ENCODE assay signal across 18 cellular contexts in the genomic region with DNA sequence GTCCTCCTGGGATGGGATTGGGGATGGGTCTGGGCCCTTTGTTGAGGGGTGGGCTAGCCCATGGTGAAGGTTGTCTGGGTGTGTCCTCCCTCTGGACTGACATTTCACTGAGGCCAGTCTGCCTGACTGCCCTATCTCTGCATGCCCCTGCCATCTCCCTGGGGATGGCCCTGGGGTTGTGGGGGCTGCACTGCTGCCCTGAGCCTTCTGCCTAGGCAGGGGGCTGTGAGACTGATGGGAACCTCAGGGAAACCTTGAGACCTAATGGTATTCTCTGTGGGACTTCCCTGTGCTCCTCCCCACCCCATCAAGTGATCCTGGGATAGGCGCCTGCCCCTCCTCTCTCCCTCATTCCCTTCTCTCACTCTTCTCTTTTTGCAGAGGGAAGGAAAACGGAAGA. TPM values are rescaled to one million over a fixed set of nuclear protein-coding genes. Genes with fewer than 3 reads are reported as not detected.
DNase-seq lines count a peak whose midpoint lies in the region; ATAC-seq and TF ChIP-seq lines count a peak whose summit lies in the region.
"Had no signal": no experiment of that assay in that cellular context is flagged by ENCODE, and none has a peak within 500 bp of the region (broad histone marks: within the 10 kb centered on the region; RNA-seq: fewer than 3 reads in every experiment).

No MANE protein-coding gene starts in this region.

- peak overlapping the region; percentile 12; the same call in 1 of the 2 replicates for H3K27ac ChIP-seq in IMR-90 (ENCODE audit: insufficient read depth, low read length)
- H3K27ac ChIP-seq in tibial nerve = peak overlapping the region; percentile 46 to 98 (median 79)

- H3K27me3 Mint-ChIP-seq in dendritic cell treated with granulocyte-macrophage colony-stimulating factor and Interleukin-4, amounts not matched to agents 40 ng/mL and 50 ng/mL, for 4 days = peaks cover 21% of the 10 kb centered on the region
- peaks cover 0 to 12% (median 0%) of the 10 kb centered on the region in 3 donors for H3K27me3 Mint-ChIP-seq in naive B cell
- H3K27me3 Mint-ChIP-seq: activated naive CD4-positive, alpha-beta T cell treated with anti-CD3 and anti-CD28 coated beads, Interleukin-2, amount 50 U/mL, for 24 hours; CD4-positive, CD25-positive, alpha-beta regulatory T cell had no signal

- peaks cover 15% of the 10 kb centered on the region for H3K36me3 Mint-ChIP-seq in dendritic cell treated with granulocyte-macrophage colony-stimulating factor and Interleukin-4, amounts not matched to agents 40 ng/mL and 50 ng/mL, for 4 days (ENCODE audit: low read depth)
- H3K36me3 Mint-ChIP-seq in naive B cell = no peaks in the 10 kb centered on the region
- H3K36me3 Mint-ChIP-seq: activated naive CD4-positive, alpha-beta T cell treated with anti-CD3 and anti-CD28 coated beads, Interleukin-2, amount 50 U/mL, for 24 hours; CD4-positive, CD25-positive, alpha-beta regulatory T cell had no signal

- dilution Hi-C loops in IMR-90 (cut with HindIII; ENCODE audit: low sequenced_read_pairs, unreplicated experiment) = no loop called here

- no peak overlapping the region for H2BK20ac ChIP-seq in IMR-90 (ENCODE audit: low read depth, low read length)

- H3K27ac Mint-ChIP-seq in dendritic cell treated with granulocyte-macrophage colony-stimulating factor and Interleukin-4, amounts not matched to agents 40 ng/mL and 50 ng/mL, for 4 days = peak overlapping the region; percentile 28
- peak overlapping the region in 2 of 6 donors; percentile 85 to 92 for H3K27ac Mint-ChIP-seq in naive B cell
- H3K27ac Mint-ChIP-seq: activated naive CD4-positive, alpha-beta T cell treated with anti-CD3 and anti-CD28 coated beads, Interleukin-2, amount 50 U/mL, for 24 hours had no signal

- no peak overlapping the region for H3K56ac ChIP-seq in IMR-90 (ENCODE audit: extremely low read depth, insufficient read depth, low read length)

- H3K4me1 ChIP-seq in IMR-90 (ENCODE audit: control insufficient read depth, insufficient read depth, low read length) (peaks cover 68% of the 10 kb centered on the region), tibial nerve (peaks cover 0 to 87% (median 56%) of the 10 kb centered on the region in 4 donors)

- CTCF ChIA-PET in IMR-90 (lab: Yijun Ruan, JAX) = no interaction called here

- H4K91ac ChIP-seq in IMR-90 (ENCODE audit: insufficient read depth, low read depth, low read length) = peak overlapping the region; percentile 2; the same call in 1 of the 2 replicates

- H3K36me3 ChIP-seq in IMR-90 (ENCODE audit: control insufficient read depth, insufficient read depth, low read length) (peaks cover 2% of the 10 kb centered on the region; the same call in 1 of the 2 replicates), tibial nerve (no peaks in the 10 kb centered on the region)
- H3K36me3 ChIP-seq: right atrium auricular region had no signal

- no peaks in the 10 kb centered on the region for H3K9me3 Mint-ChIP-seq in dendritic cell treated with granulocyte-macrophage colony-stimulating factor and Interleukin-4, amounts not matched to agents 40 ng/mL and 50 ng/mL, for 4 days
- H3K9me3 Mint-ChIP-seq in naive B cell = no peaks in the 10 kb centered on the region
- H3K9me3 Mint-ChIP-seq: activated naive CD4-positive, alpha-beta T cell treated with anti-CD3 and anti-CD28 coated beads, Interleukin-2, amount 50 U/mL, for 24 hours had no signal

- no peaks in the 10 kb centered on the region for H3K27me3 ChIP-seq in IMR-90 (ENCODE audit: control insufficient read depth, insufficient read depth, low read length)
- no peaks in the 10 kb centered on the region for H3K27me3 ChIP-seq in tibial nerve
- H3K27me3 ChIP-seq: right atrium auricular region had no signal

- H3K9ac ChIP-seq in IMR-90 (ENCODE audit: low read depth, low read length) = 0 out of 2 replicates have a peak overlapping the region, but pooled peaks have one; percentile 3

- peak overlapping the region; percentile 50 for H3K4ac ChIP-seq in IMR-90 (ENCODE audit: low read depth, low read length)

- H3K4me3 ChIP-seq in IMR-90 (ENCODE audit: insufficient read depth, low read depth, low read length) = no peak overlapping the region
- no peak overlapping the region for H3K4me3 ChIP-seq in tibial nerve
- H3K4me3 ChIP-seq: K562 had no signal

- no peak for TF ChIP-seq RAD21 in IMR-90 (IDR thresholded peaks at IDR 0.05; ENCODE audit: low read length)

- no peak overlapping the region for H3K4me2 ChIP-seq in IMR-90 (ENCODE audit: low read depth, low read length)

- H4K8ac ChIP-seq in IMR-90 (ENCODE audit: low read depth in 2 of 2, low read length in 2 of 2) = no peak overlapping the region; a peak in 1 of 4 replicates

- no peak overlapping the region for H2AFZ ChIP-seq in IMR-90 (replicated peaks; ENCODE audit: low read length, poor library complexity)

- no peak for TF ChIP-seq CTCF in IMR-90 (conservative IDR thresholded peaks at IDR 0.05; ENCODE audit: low read depth, low read length)
- TF ChIP-seq CTCF in tibial nerve (IDR thresholded peaks at IDR 0.05) = no peak

- H4K5ac ChIP-seq in IMR-90 (ENCODE audit: low read depth, low read length) = no peak overlapping the region

- H2AK9ac ChIP-seq in IMR-90 (replicated peaks; ENCODE audit: low read depth, low read length, poor library complexity) = peak overlapping the region; percentile 33

- peak overlapping the region; percentile 15; the same call in 1 of the 2 replicates for H3K18ac ChIP-seq in IMR-90 (ENCODE audit: low read depth, low read length)

- H3K4me3 Mint-ChIP-seq in dendritic cell treated with granulocyte-macrophage colony-stimulating factor and Interleukin-4, amounts not matched to agents 40 ng/mL and 50 ng/mL, for 4 days = peak overlapping the region; percentile 62
- peak overlapping the region in 6 of 8 donors; percentile 9 to 80 (median 68) for H3K4me3 Mint-ChIP-seq in naive B cell
- H3K4me3 Mint-ChIP-seq: activated naive CD4-positive, alpha-beta T cell treated with anti-CD3 and anti-CD28 coated beads, Interleukin-2, amount 50 U/mL, for 24 hours had no signal

- H3K9me1 ChIP-seq in IMR-90 (ENCODE audit: insufficient read depth, low read length) = peaks cover 68% of the 10 kb centered on the region

- TF ChIP-seq POLR2A in IMR-90 (IDR thresholded peaks at IDR 0.05; ENCODE audit: low read depth, low read length) (no peak), tibial nerve (IDR thresholded peaks at IDR 0.05) (no peak)

- peak overlapping the region; percentile 23 for H2AK5ac ChIP-seq in IMR-90 (ENCODE audit: low read depth, low read length)

- POLR2A ChIA-PET in IMR-90 (lab: Charles Lee; ENCODE audit: unreplicated experiment) = no interaction called here

- H3K79me1 ChIP-seq in IMR-90 (ENCODE audit: low read depth in 1 of 2, low read length in 2 of 2) = peaks cover 34 to 95% of the 10 kb centered on the region in 2 experiments

- H3K23ac ChIP-seq in IMR-90 (ENCODE audit: low read depth, low read length) = peak overlapping the region; percentile 59

- peak overlapping the region; percentile 16 for H2BK5ac ChIP-seq in IMR-90 (ENCODE audit: low read depth, low read length, poor library complexity, severe bottlenecking)

- no peak overlapping the region for H2BK120ac ChIP-seq in IMR-90 (ENCODE audit: low read depth, low read length)

- in situ Hi-C loops in IMR-90 (cut with MboI; ENCODE audit: low sequenced_read_pairs) = no loop called here

- H4K20me1 ChIP-seq in IMR-90 (ENCODE audit: insufficient read depth, low read length) = peaks cover 98% of the 10 kb centered on the region

- peaks cover 60% of the 10 kb centered on the region for H3K4me1 Mint-ChIP-seq in dendritic cell treated with granulocyte-macrophage colony-stimulating factor and Interleukin-4, amounts not matched to agents 40 ng/mL and 50 ng/mL, for 4 days (ENCODE audit: low read depth)
- peaks cover 27 to 41% (median 38%) of the 10 kb centered on the region in 3 donors for H3K4me1 Mint-ChIP-seq in naive B cell

- WGBS in IMR-90 (ENCODE audit: extremely low coverage in 2 of 2, insufficient read length in 1 of 2), 2 experiments = 80% methylated on average over 1 of the region's 2 CpGs; no CpG with 5 or more reads in 1 of the 2 experiments
- 79 to 82% methylated on average over 2 of the region's 2 CpGs for WGBS in tibial nerve, 2 donors

- intact Hi-C loops in IMR-90 (cut with micrococcal nuclease) = no loop called here
- intact Hi-C loops in dendritic cell treated with granulocyte-macrophage colony-stimulating factor and Interleukin-4, amounts not matched to agents 40 ng/mL and 50 ng/mL, for 4 days (cut with micrococcal nuclease) = no loop called here

- BruUV-seq in IMR-90 (replicated peaks; lab: Mats Ljungman, UMichigan) = no TSS peak

- H3K14ac ChIP-seq in IMR-90 (replicated peaks; ENCODE audit: low read depth, low read length) = peak overlapping the region; percentile 37; the same call in 1 of the 2 replicates

- no peak for TF ChIP-seq EP300 in tibial nerve (IDR thresholded peaks at IDR 0.05)

- H2BK15ac ChIP-seq in IMR-90 (ENCODE audit: low read depth, low read length) = no peak overlapping the region

- ATAC-seq in IMR-90 (ENCODE audit: low read depth) (no peak), naive B cell (ENCODE audit: low read depth in 2 of 2) (no peak), GM21786 (IDR thresholded peaks at IDR 0.05; ENCODE audit: unreplicated experiment) (no peak)
- ATAC-seq: HCT116, K562, Right ventricle myocardium inferior had no signal

- H3K9me3 ChIP-seq in IMR-90 (ENCODE audit: control insufficient read depth, insufficient read depth, low read length) = no peaks in the 10 kb centered on the region
- no peaks in the 10 kb centered on the region for H3K9me3 ChIP-seq in tibial nerve
- H3K9me3 ChIP-seq: right atrium auricular region had no signal

- DNase-seq in IMR-90 (no peak), naive B cell (no peak), tibial nerve (ENCODE audit: low spot score in 2 of 2) (no peak), iPS-NIHi11 (ENCODE audit: low spot score) (no peak)
- no peak for DNase-seq in stimulated activated CD4-positive, alpha-beta T cell treated with anti-CD3 and anti-CD28 coated beads, Interleukin-2, amount 100 ng/mL, for 48 hours
- DNase-seq: activated CD4-positive, alpha-beta T cell treated with anti-CD3 and anti-CD28 coated beads for 4 hours; CD4-positive, CD25-positive, alpha-beta regulatory T cell; kidney; NCI-H1105; stimulated activated CD4-positive, alpha-beta T cell treated with anti-CD3 and anti-CD28 coated beads, Interleukin-1b, Interleukin-23, amount 100 ng/mL, for 48 hours; T-helper 2 cell had no signal

TF ChIP-seq in IMR-90, 13 proteins besides CTCF, POLR2A, EP300 and RAD21 (continues in another document):
- TF ChIP-seq MXI1 (IDR thresholded peaks at IDR 0.05; ENCODE audit: borderline replicate concordance, low read depth, low read length) = no peak
- TF ChIP-seq BHLHE40 (IDR thresholded peaks at IDR 0.05; ENCODE audit: low read depth, low read length) = no peak

RNA-seq across cellular contexts. Expression of a gene that starts 19.9 kb away (rescaled TPM):
- total RNA-seq in IMR-90 (2012; rRNA removed) = 1.8 and 1.9 TPM in 2 replicates
- 10.5 and 14.0 TPM in 2 replicates for polyA plus RNA-seq in IMR-90 (2012; rRNA removed)
- polyA plus RNA-seq in IMR-90 (2012; cell fraction: cytosol; rRNA removed) = 5.5 and 10.5 TPM in 2 replicates
- polyA plus RNA-seq in IMR-90 (2012; cell fraction: nucleus; rRNA removed; ENCODE audit: low replicate concordance) = 18.8 and 32.7 TPM in 2 replicates
- polyA plus RNA-seq in naive B cell (ENCODE audit: low read depth in 6 of 6) = 1 to 10 TPM; 1.9 to 3.8 (median 2.6) TPM
- total RNA-seq in tibial nerve = 10 to 100 TPM; 32.9 to 52.7 (median 45.9) TPM

Comparison
In these comparisons a context has a peak if more than half of its experiments do, and no peak if none do; other contexts are left out.
1. RNA of a gene that starts 19.9 kb away (total RNA-seq): 32.9 to 52.7 TPM in tibial nerve; 1.8 to 1.9 TPM in IMR-90; every median in the first group is over 10 times any median in the second.